ENCODE assay signal across 8 cellular contexts in genomic region chr13:26037302-26037701, GRCh38. TPM values are rescaled to one million over a fixed set of nuclear protein-coding genes. Genes with fewer than 3 reads are reported as not detected.
A peak's percentile ranks its signal among the peaks of the same experiment; 100 is the strongest.
DNase-seq lines count a peak whose midpoint lies in the region; ATAC-seq and TF ChIP-seq lines count a peak whose summit lies in the region.

No MANE protein-coding gene starts in this region.

- no peak overlapping the region for H3K4me3 Mint-ChIP-seq in activated T-cell treated with anti-CD3 and anti-CD28 coated beads, Interleukin-2, amount 50 U/mL, for 4 hours
- H3K4me3 Mint-ChIP-seq in activated T-cell treated with anti-CD3 and anti-CD28 coated beads, Interleukin-2, amount 50 U/mL, for 24 hours, result no peak overlapping the region

- no peak overlapping the region for H3K9ac ChIP-seq in PC-3 (ENCODE audit: low read length)
- no peak overlapping the region for H3K9ac ChIP-seq in smooth muscle cell (ENCODE audit: low read depth)

- no peaks in the 10 kb centered on the region for H3K36me3 Mint-ChIP-seq in activated T-cell treated with anti-CD3 and anti-CD28 coated beads, Interleukin-2, amount 50 U/mL, for 4 hours (ENCODE audit: insufficient read depth)
- H3K36me3 Mint-ChIP-seq in activated T-cell treated with anti-CD3 and anti-CD28 coated beads, Interleukin-2, amount 50 U/mL, for 24 hours (ENCODE audit: low read depth), result no peaks in the 10 kb centered on the region

- H2AFZ ChIP-seq in PC-3 (ENCODE audit: low read length) (no peak overlapping the region), smooth muscle cell (ENCODE audit: low read depth) (no peak overlapping the region)

- H3K36me3 ChIP-seq in PC-3 (ENCODE audit: low read depth, low read length) (no peaks in the 10 kb centered on the region), smooth muscle cell (ENCODE audit: low read depth) (no peaks in the 10 kb centered on the region)

- H3K4me2 ChIP-seq in PC-3 (ENCODE audit: low read length), result no peak overlapping the region
- H3K4me2 ChIP-seq in smooth muscle cell, result no peak overlapping the region

- H3K79me2 ChIP-seq in PC-3 (ENCODE audit: low read length), result no peaks in the 10 kb centered on the region
- H3K79me2 ChIP-seq in smooth muscle cell (ENCODE audit: low read depth), result no peaks in the 10 kb centered on the region

- no peaks in the 10 kb centered on the region for H3K4me1 ChIP-seq in PC-3 (ENCODE audit: insufficient read depth, low read length)
- H3K4me1 ChIP-seq in smooth muscle cell (ENCODE audit: low read depth), result no peaks in the 10 kb centered on the region

- POLR2A ChIA-PET in PC-3 (lab: Charles Lee; ENCODE audit: unreplicated experiment), result interaction anchor here (0.7 kb wide), 1 partner anchor 246 kb away, joined by 3 read pairs; no protein-coding TSS in a partner anchor

- intact Hi-C loops in PC-3 (cut with micrococcal nuclease), result no loop called here

- no peak overlapping the region for H3K27ac Mint-ChIP-seq in activated T-cell treated with anti-CD3 and anti-CD28 coated beads, Interleukin-2, amount 50 U/mL, for 24 hours

- TF ChIP-seq CTCF in PC-3 (conservative IDR thresholded peaks at IDR 0.05; ENCODE audit: low read depth, low read length), result peak; percentile 73
- TF ChIP-seq CTCF in fibroblast of the aortic adventitia (IDR thresholded peaks at IDR 0.05; ENCODE audit: insufficient read depth, low read length), result peak; percentile 31
- TF ChIP-seq CTCF in smooth muscle cell (IDR thresholded peaks at IDR 0.05; ENCODE audit: borderline replicate concordance, insufficient read depth, poor library complexity, severe bottlenecking), result peak; percentile 31

- no peak overlapping the region for H3K4me3 ChIP-seq in PC-3 (ENCODE audit: low read length)
- no peak overlapping the region for H3K4me3 ChIP-seq in fibroblast of the aortic adventitia (ENCODE audit: low read depth, low read length)
- no peak overlapping the region for H3K4me3 ChIP-seq in smooth muscle cell

- H3K9me3 ChIP-seq in PC-3 (ENCODE audit: low read length) (no peaks in the 10 kb centered on the region), smooth muscle cell (replicated peaks; ENCODE audit: low read depth) (no peaks in the 10 kb centered on the region)

- H3K27me3 Mint-ChIP-seq in activated T-cell treated with anti-CD3 and anti-CD28 coated beads, Interleukin-2, amount 50 U/mL, for 4 hours (ENCODE audit: low read depth), result peaks cover 2% of the 10 kb centered on the region
- no peaks in the 10 kb centered on the region for H3K27me3 Mint-ChIP-seq in activated T-cell treated with anti-CD3 and anti-CD28 coated beads, Interleukin-2, amount 50 U/mL, for 24 hours

- ATAC-seq in activated T-cell treated with anti-CD3 and anti-CD28 coated beads, Interleukin-2, amount 50 U/mL, for 4 hours, result peak in 1 of 2 donors; percentile 53
- ATAC-seq in PC-3 (peak; percentile 64), GM19023 (IDR thresholded peaks at IDR 0.05; ENCODE audit: unreplicated experiment) (no peak)

- H3K27ac ChIP-seq in PC-3 (ENCODE audit: low read length), result no peak overlapping the region
- H3K27ac ChIP-seq in smooth muscle cell (ENCODE audit: low read depth), result no peak overlapping the region

- 40% methylated on average over 2 of the region's 2 CpGs for WGBS in smooth muscle cell (ENCODE audit: low lambda C conversion rate)

- DNase-seq in activated T-cell treated with anti-CD3 and anti-CD28 coated beads, Interleukin-2, amount 50 U/mL, for 4 hours, result peak; percentile 16
- DNase-seq in activated T-cell treated with anti-CD3 and anti-CD28 coated beads, Interleukin-2, amount 50 U/mL, for 24 hours, result no peak
- DNase-seq in PC-3 (peak; percentile 56), fibroblast of the aortic adventitia (ENCODE audit: low read depth) (no peak), smooth muscle cell (lab: John Stamatoyannopoulos, UW; ENCODE audit: unreplicated experiment) (no peak), DMS79 (lab: John Stamatoyannopoulos, UW) (no peak), hepatic stellate cell (ENCODE audit: low spot score) (no peak)

- CTCF ChIA-PET in PC-3 (lab: Charles Lee), result no interaction called here

- no TSS peak for BruUV-seq in PC-3 (replicated peaks; lab: Mats Ljungman, UMichigan)

- no peaks in the 10 kb centered on the region for H3K4me1 Mint-ChIP-seq in activated T-cell treated with anti-CD3 and anti-CD28 coated beads, Interleukin-2, amount 50 U/mL, for 4 hours (ENCODE audit: low read depth)
- no peaks in the 10 kb centered on the region for H3K4me1 Mint-ChIP-seq in activated T-cell treated with anti-CD3 and anti-CD28 coated beads, Interleukin-2, amount 50 U/mL, for 24 hours (ENCODE audit: low read depth)

- H3K27me3 ChIP-seq in PC-3 (ENCODE audit: low read length), result no peaks in the 10 kb centered on the region
- H3K27me3 ChIP-seq in smooth muscle cell (ENCODE audit: low read depth), result peaks cover 6% of the 10 kb centered on the region

- no peaks in the 10 kb centered on the region for H3K9me2 ChIP-seq in PC-3 (replicated peaks; ENCODE audit: low read length)

- H3F3A ChIP-seq in PC-3 (ENCODE audit: low read length, unreplicated experiment) (no peaks in the 10 kb centered on the region), smooth muscle cell (ENCODE audit: low read depth) (no peaks in the 10 kb centered on the region)

- no peaks in the 10 kb centered on the region for H3K9me3 Mint-ChIP-seq in activated T-cell treated with anti-CD3 and anti-CD28 coated beads, Interleukin-2, amount 50 U/mL, for 4 hours
- H3K9me3 Mint-ChIP-seq in activated T-cell treated with anti-CD3 and anti-CD28 coated beads, Interleukin-2, amount 50 U/mL, for 24 hours, result no peaks in the 10 kb centered on the region

- H4K20me1 ChIP-seq in PC-3 (ENCODE audit: low read length) (no peaks in the 10 kb centered on the region), smooth muscle cell (ENCODE audit: low read depth) (no peaks in the 10 kb centered on the region)

RNA-seq across cellular contexts. Expression of gene SHISA2, which starts 14.5 kb away (rescaled TPM):
- under 1 TPM; 0.15 to 0.79 (median 0.45) TPM for total RNA-seq in activated T-cell treated with anti-CD3 and anti-CD28 coated beads, Interleukin-2, amount 50 U/mL, for 4 hours
- 7.8 TPM in 2 replicates for total RNA-seq in PC-3 (2014; rRNA removed)
- 0.08 and 0.90 TPM in 2 replicates for total RNA-seq in fibroblast of the aortic adventitia (ENCODE audit: low replicate concordance)
- total RNA-seq in smooth muscle cell, result 0.81 and 0.99 TPM in 2 replicates
- polyA plus RNA-seq in smooth muscle cell, result 0.14 and 0.63 TPM in 2 replicates

Comparison
In these comparisons a context has a peak if more than half of its experiments do, and no peak if none do; other contexts are left out.
1. DNase-seq: peak in activated T-cell treated with anti-CD3 and anti-CD28 coated beads, Interleukin-2, amount 50 U/mL, for 4 hours (single experiment) and PC-3 (single experiment); none in activated T-cell treated with anti-CD3 and anti-CD28 coated beads, Interleukin-2, amount 50 U/mL, for 24 hours (single experiment), fibroblast of the aortic adventitia (single experiment), smooth muscle cell (single experiment), DMS79 (single experiment) and hepatic stellate cell (single experiment).
2. Peak in every context shown above with its lines, with median percentiles within 50 percentile points of each other: CTCF ChIP-seq.